18 cellular contexts compared by ENCODE assay signal in the genomic region with DNA sequence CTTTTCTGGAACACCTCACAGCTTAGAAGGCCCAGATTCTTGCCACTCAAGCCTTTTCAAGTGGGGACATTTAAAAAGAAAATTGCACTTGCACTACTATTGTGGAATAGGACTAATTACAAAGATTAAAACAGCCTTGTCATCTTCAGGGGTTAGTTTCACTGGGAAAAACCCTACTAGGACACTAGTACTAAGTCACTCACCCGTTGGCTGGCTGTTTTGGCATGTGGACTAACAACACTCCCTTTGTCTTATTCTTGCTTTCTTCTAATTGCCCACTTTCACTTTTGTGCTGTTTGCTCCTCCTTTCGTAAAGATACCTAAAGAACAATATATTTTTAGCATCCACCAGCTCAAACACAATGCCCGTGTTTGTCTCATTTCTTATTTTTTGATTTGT.
"Had no signal": no experiment of that assay in that cellular context is flagged by ENCODE, and none has a peak within 500 bp of the region (broad histone marks: within the 10 kb centered on the region; RNA-seq: fewer than 3 reads in every experiment).

No MANE protein-coding gene starts in this region.

- ATAC-seq: left cardiac atrium; mucosa of descending colon; natural killer cell treated with Interleukin-12 subunit alpha and Interleukin-12 subunit beta and Interleukin-15 and Interleukin-18, amount 100 ng/mL, for 72 hours; psoas muscle; sciatic nerve; upper lobe of right lung had no signal

- H3K4me3 ChIP-seq: esophagus muscularis mucosa, lung, mucosa of descending colon, psoas muscle, upper lobe of right lung had no signal

- H3K27me3 ChIP-seq: esophagus muscularis mucosa, upper lobe of right lung had no signal

- H3K9me3 ChIP-seq: esophagus muscularis mucosa, mucosa of descending colon, psoas muscle, upper lobe of right lung had no signal

- FAIRE-seq: bronchial epithelial cell, endometrium had no signal

- DNase-seq: activated CD4-positive, alpha-beta memory T cell treated with anti-CD3 and anti-CD28 coated beads, Interleukin-2, amount 10 ng/mL, durations not matched to agents 7 days and 5 days; activated CD4-positive, alpha-beta T cell treated with anti-CD3 and anti-CD28 coated beads for 1 hour; activated naive CD4-positive, alpha-beta T cell; aorta; foreskin fibroblast; left cardiac atrium; mucosa of descending colon; psoas muscle; stimulated activated CD4-positive, alpha-beta T cell treated with anti-CD3 and anti-CD28 coated beads, Interleukin-12 subunit alpha, Interleukin-12 subunit beta, amount 100 ng/mL, for 4 hours; stimulated activated CD4-positive, alpha-beta T cell treated with anti-CD3 and anti-CD28 coated beads, Interleukin-2, amount 100 ng/mL, for 48 hours; stimulated activated naive CD4-positive, alpha-beta T cell treated with Interleukin-2 at 50 U/mL for 16 hours; upper lobe of right lung had no signal

- H3K4me1 ChIP-seq: esophagus muscularis mucosa, psoas muscle, upper lobe of right lung had no signal

- H3K27ac ChIP-seq: esophagus muscularis mucosa, psoas muscle, upper lobe of right lung had no signal

- H3K36me3 ChIP-seq: esophagus muscularis mucosa, upper lobe of right lung had no signal
